32 cellular contexts compared by ENCODE assay signal in genomic region chr2:35946431-35946991, GRCh38.
"Had no signal": no experiment of that assay in that cellular context is flagged by ENCODE, and none has a peak within 500 bp of the region (broad histone marks: within the 10 kb centered on the region; RNA-seq: fewer than 3 reads in every experiment).

No MANE protein-coding gene starts in this region.

- H3K27me3 ChIP-seq: brain microvascular endothelial cell, Peyer's patch had no signal

- H3K4me1 ChIP-seq: Peyer's patch, SJSA1 had no signal

- ATAC-seq: activated CD4-positive, alpha-beta T cell treated with anti-CD3 and anti-CD28 coated beads for 36 hours; activated CD4-positive, CD25-positive, alpha-beta regulatory T cell treated with anti-CD3 and anti-CD28 coated beads, Interleukin-2, amount 50 U/mL, for 24 hours; K562; PC-3; WTC11 had no signal

- H3K27ac ChIP-seq: brain microvascular endothelial cell, SJSA1 had no signal

- FAIRE-seq: K562 had no signal

- DNase-seq: activated CD4-positive, alpha-beta T cell treated with anti-CD3 and anti-CD28 coated beads for 36 hours; activated CD4-positive, alpha-beta T cell treated with anti-CD3 and anti-CD28 coated beads, Interleukin-2, amount 10 ng/mL, durations not matched to agents 7 days and 5 days; activated CD4-positive, alpha-beta T cell treated with anti-CD3 and anti-CD28 coated beads, Interleukin-2, amount 50 U/mL, for 48 hours; activated CD8-positive, alpha-beta memory T cell treated with anti-CD3 and anti-CD28 coated beads, Interleukin-2, amount 50 U/mL, for 4 hours; activated effector memory CD4-positive, alpha-beta T cell treated with anti-CD3 and anti-CD28 coated beads, Interleukin-2, amount 50 U/mL, for 16 hours; activated naive CD4-positive, alpha-beta T cell; activated naive CD4-positive, alpha-beta T cell treated with anti-CD3 and anti-CD28 coated beads, Interleukin-2, amount 50 U/mL, for 16 hours; activated naive CD8-positive, alpha-beta T cell treated with anti-CD3 and anti-CD28 coated beads for 36 hours; activated T-cell treated with anti-CD3 and anti-CD28 coated beads for 4 hours; activated T-cell treated with anti-CD3 and anti-CD28 coated beads, Interleukin-2, amount 50 U/mL, for 48 hours; amniotic stem cell; aorta; brain microvascular endothelial cell; central memory CD4-positive, alpha-beta T cell; NCI-H1092 treated with DMSO at 0.1 percent for 48 hours; NCI-H1417; NCI-H146; NCI-H187; NCI-H2029 treated with DMSO at 0.1 percent for 48 hours; NCI-H2227 treated with DMSO at 0.1 percent for 48 hours; NCI-H446; NCI-H510A treated with DMSO at 0.1 percent for 48 hours; NCI-H526 treated with DMSO at 0.1 percent for 48 hours; PC-3; RPMI8226; SHP77 treated with DMSO at 0.1 percent for 48 hours; SK-N-SH had no signal

- H3K9me3 ChIP-seq: Peyer's patch, SJSA1, SK-N-SH had no signal

- H3K4me3 ChIP-seq: K562, Peyer's patch, SJSA1 had no signal

- H3K36me3 ChIP-seq: brain microvascular endothelial cell, Peyer's patch, SJSA1 had no signal
